ENCODE assay signal across 1 cellular context in the genomic region with DNA sequence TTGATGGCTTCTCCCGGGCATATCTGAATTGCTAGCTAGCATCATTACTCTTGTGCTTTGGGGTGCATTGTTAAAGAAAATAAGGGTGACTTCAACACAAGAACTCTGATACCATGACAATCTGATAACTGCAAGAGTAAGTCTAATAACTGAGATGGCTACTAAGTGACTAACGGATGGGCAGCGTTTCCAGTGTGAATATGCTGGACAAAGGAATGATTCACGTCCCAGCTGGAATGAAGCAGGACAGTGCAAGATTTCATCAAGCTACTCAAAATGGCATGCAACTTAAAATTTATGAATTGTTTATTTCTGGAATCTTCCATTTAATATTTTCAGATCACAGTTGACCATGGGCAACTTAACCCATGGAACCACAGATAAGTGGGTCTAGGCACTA.
TF ChIP-seq lines count a peak whose summit lies in the region.

No MANE protein-coding gene starts in this region.

TF ChIP-seq in IMR-90, 13 proteins besides CTCF, POLR2A, EP300 and RAD21:
- TF ChIP-seq, protein P1, sequence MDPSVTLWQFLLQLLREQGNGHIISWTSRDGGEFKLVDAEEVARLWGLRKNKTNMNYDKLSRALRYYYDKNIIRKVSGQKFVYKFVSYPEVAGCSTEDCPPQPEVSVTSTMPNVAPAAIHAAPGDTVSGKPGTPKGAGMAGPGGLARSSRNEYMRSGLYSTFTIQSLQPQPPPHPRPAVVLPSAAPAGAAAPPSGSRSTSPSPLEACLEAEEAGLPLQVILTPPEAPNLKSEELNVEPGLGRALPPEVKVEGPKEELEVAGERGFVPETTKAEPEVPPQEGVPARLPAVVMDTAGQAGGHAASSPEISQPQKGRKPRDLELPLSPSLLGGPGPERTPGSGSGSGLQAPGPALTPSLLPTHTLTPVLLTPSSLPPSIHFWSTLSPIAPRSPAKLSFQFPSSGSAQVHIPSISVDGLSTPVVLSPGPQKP (IDR thresholded peaks at IDR 0.05; ENCODE audit: borderline replicate concordance, low read depth, low read length): no peak
- TF ChIP-seq FOS (IDR thresholded peaks at IDR 0.05; ENCODE audit: low read depth, low read length): no peak
- no peak for TF ChIP-seq RFX5 (IDR thresholded peaks at IDR 0.05; ENCODE audit: low read depth, low read length)
- TF ChIP-seq SMC3 (IDR thresholded peaks at IDR 0.05; ENCODE audit: low read depth, low read length): no peak
- TF ChIP-seq CEBPB (IDR thresholded peaks at IDR 0.05; ENCODE audit: low read depth, low read length): peak; percentile 32; the same call in 1 of the 2 replicates
